In the genomic region with DNA sequence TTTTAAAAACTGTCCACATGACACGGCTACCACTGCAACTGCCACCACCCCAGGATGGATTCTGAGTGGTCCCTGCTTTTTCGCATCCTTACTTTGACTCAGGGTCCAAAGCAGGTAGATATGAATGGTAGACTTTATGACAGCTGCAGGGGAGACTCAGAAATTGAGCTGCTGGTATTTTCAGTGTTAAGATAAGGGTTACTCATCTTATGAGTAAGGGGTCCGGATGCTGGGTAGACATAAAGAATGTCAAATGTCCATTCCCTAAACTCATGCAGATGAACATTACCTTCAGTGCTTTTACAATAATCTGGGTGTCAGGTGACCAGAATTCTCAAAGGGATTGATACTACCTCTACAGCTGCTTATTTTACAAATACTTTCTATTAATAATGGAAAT, we compare ENCODE assay signal across 20 cellular contexts. TPM values are rescaled to one million over a fixed set of nuclear protein-coding genes. Genes with fewer than 3 reads are reported as not detected.
DNase-seq lines count a peak whose midpoint lies in the region; ATAC-seq and TF ChIP-seq lines count a peak whose summit lies in the region.
"Had no signal": no experiment of that assay in that cellular context is flagged by ENCODE, and none has a peak within 500 bp of the region (broad histone marks: within the 10 kb centered on the region; RNA-seq: fewer than 3 reads in every experiment).

No MANE protein-coding gene starts in this region.

- H3K4me1 ChIP-seq in Loucy (ENCODE audit: insufficient read depth, low read length, poor library complexity, severe bottlenecking): peaks cover 16% of the 10 kb centered on the region
- H3K4me1 ChIP-seq: Caco-2, Peyer's patch had no signal

- H3K27me3 ChIP-seq in Loucy (ENCODE audit: insufficient read depth, low read length, poor library complexity, severe bottlenecking): no peaks in the 10 kb centered on the region
- H3K27me3 ChIP-seq: Peyer's patch had no signal

- peaks cover under 1% of the 10 kb centered on the region for H3K9me3 Mint-ChIP-seq in chondrocyte (ENCODE audit: low read depth)

- H3F3A ChIP-seq in Loucy (ENCODE audit: low read depth): no peaks in the 10 kb centered on the region

- peaks cover 7% of the 10 kb centered on the region for H3K36me3 Mint-ChIP-seq in T-helper 17 cell (ENCODE audit: low read depth)
- H3K36me3 Mint-ChIP-seq in chondrocyte (ENCODE audit: low read depth): no peaks in the 10 kb centered on the region
- H3K36me3 Mint-ChIP-seq: CD4-positive, alpha-beta memory T cell had no signal

- H3K9me3 ChIP-seq in Loucy (ENCODE audit: insufficient read depth, low read depth, low read length) (no peaks in the 10 kb centered on the region), T-helper 17 cell (ENCODE audit: control insufficient read depth, low read length, poor library complexity, severe bottlenecking) (no peaks in the 10 kb centered on the region)
- H3K9me3 ChIP-seq: Caco-2, Peyer's patch had no signal

- DNase-seq in EL (peak; percentile 18), T-helper 17 cell (no peak), kidney tubule cell (ENCODE audit: low spot score) (peak; percentile 2), chondrocyte (ENCODE audit: low spot score) (no peak), HT-29 (ENCODE audit: low spot score) (no peak), NCI-H526 treated with DMSO at 0.1 percent for 48 hours (lab: John Stamatoyannopoulos, UW) (no peak)
- DNase-seq: C1 segment of cervical spinal cord; Caco-2; CD4-positive, alpha-beta memory T cell; KBM-7; NCI-H1048; NCI-H1417; NCI-H1694; NCI-H2081; NCI-H2227 treated with DMSO at 0.1 percent for 48 hours; NCI-H69; Peyer's patch had no signal

- H3K4me2 ChIP-seq in Loucy (ENCODE audit: low read depth, low read length, poor library complexity, severe bottlenecking): no peak overlapping the region

- H3K4me3 ChIP-seq in Loucy (ENCODE audit: low read length, poor library complexity, severe bottlenecking): no peak overlapping the region
- H3K4me3 ChIP-seq: Peyer's patch had no signal

- no peaks in the 10 kb centered on the region for H3K9me2 ChIP-seq in Loucy (replicated peaks; ENCODE audit: low read depth, low read length)

- H3K27ac Mint-ChIP-seq in T-helper 17 cell (no peak overlapping the region), chondrocyte (ENCODE audit: unreplicated experiment) (no peak overlapping the region)
- H3K27ac Mint-ChIP-seq: CD4-positive, alpha-beta memory T cell had no signal

- peak overlapping the region; percentile 8 for H3K9ac ChIP-seq in Loucy (ENCODE audit: low read depth, low read length, poor library complexity, severe bottlenecking)

- H3K27me3 Mint-ChIP-seq in T-helper 17 cell: peaks cover 14% of the 10 kb centered on the region
- H3K27me3 Mint-ChIP-seq in chondrocyte (ENCODE audit: low read depth): no peaks in the 10 kb centered on the region

- ATAC-seq in T-helper 17 cell (no peak), GM21381 (IDR thresholded peaks at IDR 0.05; ENCODE audit: unreplicated experiment) (no peak)
- ATAC-seq: HCT116 had no signal

- H3K4me1 Mint-ChIP-seq in T-helper 17 cell (peaks cover 10% of the 10 kb centered on the region), chondrocyte (ENCODE audit: low read depth) (no peaks in the 10 kb centered on the region)

- peak overlapping the region; percentile 75 for H2AFZ ChIP-seq in Loucy (ENCODE audit: low read length)

- H3K36me3 ChIP-seq in Loucy (ENCODE audit: insufficient read depth, low read length): no peaks in the 10 kb centered on the region
- H3K36me3 ChIP-seq: Peyer's patch had no signal

- H4K20me1 ChIP-seq in Loucy (ENCODE audit: insufficient read depth, low read length, poor library complexity, severe bottlenecking): no peaks in the 10 kb centered on the region

- no peaks in the 10 kb centered on the region for H3K79me2 ChIP-seq in Loucy (ENCODE audit: insufficient read depth, low read length)

- H3K4me3 Mint-ChIP-seq in T-helper 17 cell: peak overlapping the region; percentile 25
- H3K4me3 Mint-ChIP-seq in chondrocyte (ENCODE audit: unreplicated experiment): no peak overlapping the region

- TF ChIP-seq CTCF in Loucy (conservative IDR thresholded peaks at IDR 0.05; ENCODE audit: low read length) (no peak), chondrocyte (IDR thresholded peaks at IDR 0.05) (no peak)

RNA-seq across cellular contexts. Expression of gene BBX, which starts 25.9 kb away (rescaled TPM):
- total RNA-seq in T-helper 17 cell (10 to 100 TPM; 76.3 to 86.5 TPM), chondrocyte (68.4 to 82.7 TPM (median 69.6 TPM) in 3 replicates)
- total RNA-seq in HT-29 (2014; rRNA removed; shearing (Covaris generic)): 23.8 and 27.2 TPM in 2 replicates

Comparison
In these comparisons a context has a peak if more than half of its experiments do, and no peak if none do; other contexts are left out.
1. DNase-seq: peak in EL (single experiment) and kidney tubule cell (single experiment); none in T-helper 17 cell (0 of 3), chondrocyte (single experiment), HT-29 (single experiment) and NCI-H526 treated with DMSO at 0.1 percent for 48 hours (single experiment).